ENCODE assay signal across 20 cellular contexts in genomic region chr3:165744025-165744424, GRCh38.
"Had no signal": no experiment of that assay in that cellular context is flagged by ENCODE, and none has a peak within 500 bp of the region (broad histone marks: within the 10 kb centered on the region; RNA-seq: fewer than 3 reads in every experiment).

No MANE protein-coding gene starts in this region.

- H3K36me3 ChIP-seq: esophagus squamous epithelium, left lung, neutrophil, pancreas, right atrium auricular region, stomach, thyroid gland had no signal

- H3K36me3 Mint-ChIP-seq: mesothelial cell of epicardium; naive thymus-derived CD8-positive, alpha-beta T cell; stimulated activated effector memory CD8-positive, alpha-beta T cell treated with anti-CD3 and anti-CD28 coated beads, Interleukin-12 subunit alpha, Interleukin-12 subunit beta, amount 100 ng/mL, for 72 hours had no signal

- H3K27me3 Mint-ChIP-seq: effector memory CD8-positive, alpha-beta T cell; naive thymus-derived CD8-positive, alpha-beta T cell had no signal

- H3K4me1 Mint-ChIP-seq: naive thymus-derived CD8-positive, alpha-beta T cell; stimulated activated effector memory CD8-positive, alpha-beta T cell treated with anti-CD3 and anti-CD28 coated beads, Interleukin-12 subunit alpha, Interleukin-12 subunit beta, amount 100 ng/mL, for 72 hours had no signal

- H3K27ac ChIP-seq: esophagus squamous epithelium, left lung, neutrophil, pancreas, right atrium auricular region, stomach, thyroid gland had no signal

- H3K4me3 Mint-ChIP-seq: effector memory CD8-positive, alpha-beta T cell; mesothelial cell of epicardium; naive thymus-derived CD8-positive, alpha-beta T cell; stimulated activated effector memory CD8-positive, alpha-beta T cell treated with anti-CD3 and anti-CD28 coated beads, Interleukin-12 subunit alpha, Interleukin-12 subunit beta, amount 100 ng/mL, for 72 hours had no signal

- H3K9me3 ChIP-seq: esophagus squamous epithelium, left lung, neutrophil, pancreas, right atrium auricular region, stomach, thyroid gland had no signal

- DNase-seq: cerebellar nuclear complex; cortex of kidney; effector memory CD8-positive, alpha-beta T cell; erythroblast; esophagus squamous epithelium; left lung; mesenchymal stem cell; naive thymus-derived CD8-positive, alpha-beta T cell; pancreas; stimulated activated CD4-positive, alpha-beta T cell treated with anti-CD3 and anti-CD28 coated beads, Interleukin-2, amount 100 ng/mL, for 24 hours; stimulated activated CD4-positive, alpha-beta T cell treated with anti-CD3 and anti-CD28 coated beads, Interleukin-4, amount 100 ng/mL, for 24 hours; stimulated activated naive CD4-positive, alpha-beta T cell treated with Interleukin-2 at 50 U/mL for 16 hours; stomach; thyroid gland; trophoblast cell had no signal

- H3K9me3 Mint-ChIP-seq: mesothelial cell of epicardium had no signal

- ATAC-seq: effector memory CD8-positive, alpha-beta T cell; left lung; naive thymus-derived CD8-positive, alpha-beta T cell; pancreas; sciatic nerve; stimulated activated effector memory CD8-positive, alpha-beta T cell treated with anti-CD3 and anti-CD28 coated beads, Interleukin-12 subunit alpha, Interleukin-12 subunit beta, amount 100 ng/mL, for 72 hours had no signal

- H3K27me3 ChIP-seq: esophagus squamous epithelium, left lung, neutrophil, pancreas, right atrium auricular region, stomach, thyroid gland had no signal

- H3K4me1 ChIP-seq: esophagus squamous epithelium, left lung, right atrium auricular region, stomach, thyroid gland had no signal

- H3K27ac Mint-ChIP-seq: effector memory CD8-positive, alpha-beta T cell; mesothelial cell of epicardium; naive thymus-derived CD8-positive, alpha-beta T cell; stimulated activated effector memory CD8-positive, alpha-beta T cell treated with anti-CD3 and anti-CD28 coated beads, Interleukin-12 subunit alpha, Interleukin-12 subunit beta, amount 100 ng/mL, for 72 hours had no signal

- H3K4me3 ChIP-seq: esophagus squamous epithelium, left lung, pancreas, right atrium auricular region, stomach, thyroid gland had no signal
